In genomic region chr6:149896491-149896890, GRCh38 we compare ENCODE assay signal across 12 cellular contexts. TPM values are rescaled to one million over a fixed set of nuclear protein-coding genes. Genes with fewer than 3 reads are reported as not detected.
DNase-seq lines count a peak whose midpoint lies in the region; ATAC-seq, FAIRE-seq and TF ChIP-seq lines count a peak whose summit lies in the region.
"Had no signal": no experiment of that assay in that cellular context is flagged by ENCODE, and none has a peak within 500 bp of the region (broad histone marks: within the 10 kb centered on the region; RNA-seq: fewer than 3 reads in every experiment).

No MANE protein-coding gene starts in this region.

- H2AK5ac ChIP-seq in neuronal stem cell (ENCODE audit: low read depth, low read length): no peak overlapping the region

- H3K9me3 ChIP-seq in neuronal stem cell (replicated peaks in 1 of 2; ENCODE audit: control insufficient read depth in 2 of 2, insufficient read depth in 1 of 2, low read depth in 1 of 2, low read length in 2 of 2): no peaks in the 10 kb centered on the region

- H3K27me3 Mint-ChIP-seq in central memory CD8-positive, alpha-beta T cell: peaks cover 31% of the 10 kb centered on the region

- no peak overlapping the region for H3K27ac ChIP-seq in neuronal stem cell (replicated peaks; ENCODE audit: low read length)

- H3K36me3 ChIP-seq in BJ (ENCODE audit: control insufficient read depth, insufficient read depth, low read length) (no peaks in the 10 kb centered on the region), neuronal stem cell (replicated peaks in 1 of 2; ENCODE audit: control insufficient read depth in 2 of 2, insufficient read depth in 2 of 2, low read length in 2 of 2) (no peaks in the 10 kb centered on the region)

- no peak overlapping the region for H2BK5ac ChIP-seq in neuronal stem cell (ENCODE audit: low read length)

- CTCF ChIA-PET in BJ (lab: Yijun Ruan, JAX): interaction anchor here (1.6 to 3.8 kb wide), 2 partner anchors 31 to 61 kb away, joined by 4 to 12 read pairs; no protein-coding TSS in a partner anchor

- H4K8ac ChIP-seq in neuronal stem cell (ENCODE audit: low read depth, low read length): no peak overlapping the region

- no peaks in the 10 kb centered on the region for H3K27me3 ChIP-seq in BJ (ENCODE audit: control insufficient read depth, insufficient read depth, low read length)
- H3K27me3 ChIP-seq in neuronal stem cell (ENCODE audit: control insufficient read depth in 3 of 3, insufficient read depth in 3 of 3, low read depth in 1 of 3, low read length in 3 of 3): peaks cover 0 to 17% (median 0%) of the 10 kb centered on the region in 3 experiments

- no peak overlapping the region for H2AFZ ChIP-seq in neuronal stem cell (ENCODE audit: low read length)

- H3K4ac ChIP-seq in neuronal stem cell (ENCODE audit: low read length): no peak overlapping the region

- no peak for TF ChIP-seq CTCF in BJ (IDR thresholded peaks at IDR 0.05; ENCODE audit: insufficient read depth, low read depth, low read length)

- no peak overlapping the region for H4K91ac ChIP-seq in neuronal stem cell (ENCODE audit: low read depth, low read length, poor library complexity)

- no peak overlapping the region for H2BK15ac ChIP-seq in neuronal stem cell (ENCODE audit: low read length)

- no peak overlapping the region for H3K18ac ChIP-seq in neuronal stem cell (ENCODE audit: low read length)

- no peak overlapping the region for H3K4me2 ChIP-seq in neuronal stem cell (ENCODE audit: insufficient read depth, low read length, poor library complexity, severe bottlenecking)

- no peak overlapping the region for H2BK120ac ChIP-seq in neuronal stem cell (ENCODE audit: low read depth, low read length)

- no peak for FAIRE-seq in HTR-8/SVneo (lab: Jason Lieb, UNC)

- peak overlapping the region; percentile 61 for H3K23ac ChIP-seq in neuronal stem cell (ENCODE audit: low read depth, low read length, poor library complexity)

- no peak overlapping the region for H3K27ac Mint-ChIP-seq in central memory CD8-positive, alpha-beta T cell (ENCODE audit: low read depth)
- H3K27ac Mint-ChIP-seq: activated naive CD4-positive, alpha-beta T cell treated with anti-CD3 and anti-CD28 coated beads, Interleukin-2, amount 50 U/mL, for 72 hours had no signal

- no peak overlapping the region for H2BK12ac ChIP-seq in neuronal stem cell (ENCODE audit: low read length)

- no peaks in the 10 kb centered on the region for H3K36me3 Mint-ChIP-seq in central memory CD8-positive, alpha-beta T cell (ENCODE audit: insufficient read depth)
- H3K36me3 Mint-ChIP-seq: activated naive CD4-positive, alpha-beta T cell treated with anti-CD3 and anti-CD28 coated beads, Interleukin-2, amount 50 U/mL, for 72 hours had no signal

- H3K4me3 ChIP-seq in BJ (ENCODE audit: low read depth, low read length): peak overlapping the region; percentile 37; the same call in 1 of the 2 replicates
- no peak overlapping the region for H3K4me3 ChIP-seq in neuronal stem cell (ENCODE audit: low read length in 2 of 2)

- WGBS in neuronal stem cell (ENCODE audit: extremely low coverage in 2 of 2, insufficient read length in 2 of 2, insufficient replicate concordance in 1 of 2), 2 donors: no CpG with 5 or more reads among the region's 3 CpGs

- POLR2A ChIA-PET in BJ (lab: Charles Lee): no interaction called here

- H3K9me3 Mint-ChIP-seq in central memory CD8-positive, alpha-beta T cell: no peaks in the 10 kb centered on the region
- H3K9me3 Mint-ChIP-seq: activated naive CD4-positive, alpha-beta T cell treated with anti-CD3 and anti-CD28 coated beads, Interleukin-2, amount 50 U/mL, for 72 hours; neural crest cell had no signal

- no peak overlapping the region for H3K14ac ChIP-seq in neuronal stem cell (ENCODE audit: low read length)

- no peak overlapping the region for H3K9ac ChIP-seq in neuronal stem cell (ENCODE audit: low read depth, low read length, poor library complexity)

- no peaks in the 10 kb centered on the region for H3K4me1 ChIP-seq in neuronal stem cell (ENCODE audit: control insufficient read depth in 2 of 2, insufficient read depth in 1 of 2, low read depth in 1 of 2, low read length in 2 of 2)

- no peaks in the 10 kb centered on the region for H3K79me1 ChIP-seq in neuronal stem cell (ENCODE audit: low read depth, low read length)

- peaks cover 19% of the 10 kb centered on the region for H3K4me1 Mint-ChIP-seq in central memory CD8-positive, alpha-beta T cell
- H3K4me1 Mint-ChIP-seq: neural crest cell had no signal

- peak overlapping the region; percentile 46 for H3K4me3 Mint-ChIP-seq in central memory CD8-positive, alpha-beta T cell
- H3K4me3 Mint-ChIP-seq: neural crest cell had no signal

- no peak for ATAC-seq in central memory CD8-positive, alpha-beta T cell (replicated peaks; ENCODE audit: extremely low read depth, poor library complexity, severe bottlenecking)

- DNase-seq in BJ (ENCODE audit: low read depth): no peak
- DNase-seq in M059J (ENCODE audit: low read depth): peak; percentile 76
- DNase-seq in central memory CD8-positive, alpha-beta T cell (ENCODE audit: low spot score in 2 of 2): no peak
- DNase-seq in neuronal stem cell (ENCODE audit: low spot score): no peak
- DNase-seq in HTR-8/SVneo (ENCODE audit: insufficient read length, low spot score): no peak
- no peak for DNase-seq in NCI-H1417 treated with DMSO at 0.1 percent for 48 hours (lab: John Stamatoyannopoulos, UW)
- no peak for DNase-seq in mucosa of gallbladder (ENCODE audit: low spot score)
- DNase-seq in NCI-H1930 (lab: John Stamatoyannopoulos, UW): no peak
- DNase-seq: glutamatergic neuron, T-helper 9 cell had no signal

RNA-seq across cellular contexts. Expression of gene RAET1E, which starts 1.4 kb away (rescaled TPM):
- 0.22 and 0.31 TPM in 2 replicates for polyA plus RNA-seq in BJ (2011; rRNA removed)
- not detected in 2 replicates for polyA minus RNA-seq in BJ (2011; rRNA and poly(A)+ RNA removed)
- 1.5 and 2.7 TPM in 2 replicates for total RNA-seq in M059J (2014; rRNA removed; shearing (Covaris generic))
- polyA plus RNA-seq in neuronal stem cell (2013, experiment 1 of 2): not detected
- polyA plus RNA-seq in neuronal stem cell (2013, experiment 2 of 2): not detected
- total RNA-seq in mucosa of gallbladder: 0.23 TPM
- total RNA-seq: neural crest cell had no signal

RNA-seq across cellular contexts. Expression of gene RAET1G, which starts 26.4 kb away (rescaled TPM):
- 0.77 and 1.1 TPM in 2 replicates for polyA plus RNA-seq in BJ (2011; rRNA removed)
- 0.38 TPM in 1 of 2 replicates, not detected in the other for polyA minus RNA-seq in BJ (2011; rRNA and poly(A)+ RNA removed)
- 19.7 and 20.6 TPM in 2 replicates for total RNA-seq in M059J (2014; rRNA removed; shearing (Covaris generic))
- 0.04 TPM for polyA plus RNA-seq in neuronal stem cell (2013, experiment 1 of 2)
- polyA plus RNA-seq in neuronal stem cell (2013, experiment 2 of 2): not detected
- 0.52 TPM for total RNA-seq in mucosa of gallbladder
- total RNA-seq: activated naive CD4-positive, alpha-beta T cell treated with anti-CD3 and anti-CD28 coated beads, Interleukin-2, amount 50 U/mL, for 72 hours; neural crest cell had no signal

RNA-seq across cellular contexts. Expression of gene LRP11, which starts 32.3 kb away (rescaled TPM):
- polyA plus RNA-seq in BJ (2011; rRNA removed): 26.3 and 32.6 TPM in 2 replicates
- polyA minus RNA-seq in BJ (2011; rRNA and poly(A)+ RNA removed): 31.0 and 46.7 TPM in 2 replicates
- total RNA-seq in M059J (2014; rRNA removed; shearing (Covaris generic)): 65.9 and 92.0 TPM in 2 replicates
- polyA plus RNA-seq in neuronal stem cell (2013, experiment 1 of 2): 4.7 TPM
- polyA plus RNA-seq in neuronal stem cell (2013, experiment 2 of 2): 4.9 TPM
- 50.0 TPM for total RNA-seq in mucosa of gallbladder

RNA-seq across cellular contexts. Expression of gene ULBP2, which starts 45.3 kb away (rescaled TPM):
- 15.1 and 22.8 TPM in 2 replicates for polyA plus RNA-seq in BJ (2011; rRNA removed)
- 3.4 and 8.3 TPM in 2 replicates for polyA minus RNA-seq in BJ (2011; rRNA and poly(A)+ RNA removed)
- 75.7 and 88.8 TPM in 2 replicates for total RNA-seq in M059J (2014; rRNA removed; shearing (Covaris generic))
- not detected for polyA plus RNA-seq in neuronal stem cell (2013, experiment 1 of 2)
- 0.03 TPM for polyA plus RNA-seq in neuronal stem cell (2013, experiment 2 of 2)
- total RNA-seq in mucosa of gallbladder: 0.14 TPM

Comparison
In these comparisons a context has a peak if more than half of its experiments do, and no peak if none do; other contexts are left out.
1. RNA of gene RAET1G, which starts 26.4 kb away (total RNA-seq): 19.7 to 20.6 TPM in M059J; 0.52 TPM in mucosa of gallbladder (single experiment); every median in the first group is over 10 times any median in the second.